9 cellular contexts compared by ENCODE assay signal in genomic region chr19:54674021-54674617, GRCh38. TPM values are rescaled to one million over a fixed set of nuclear protein-coding genes. Genes with fewer than 3 reads are reported as not detected.
DNase-seq lines count a peak whose midpoint lies in the region; ATAC-seq and TF ChIP-seq lines count a peak whose summit lies in the region.
"Had no signal": no experiment of that assay in that cellular context is flagged by ENCODE, and none has a peak within 500 bp of the region (broad histone marks: within the 10 kb centered on the region; RNA-seq: fewer than 3 reads in every experiment).

No MANE protein-coding gene starts in this region.

- WGBS in prostate gland = 42% methylated on average over 2 of the region's 2 CpGs

- no peaks in the 10 kb centered on the region for H3K9me3 Mint-ChIP-seq in stimulated activated effector memory CD8-positive, alpha-beta T cell treated with anti-CD3 and anti-CD28 coated beads, Interleukin-12 subunit alpha, Interleukin-12 subunit beta, amount 100 ng/mL, for 72 hours
- H3K9me3 Mint-ChIP-seq: stimulated activated naive CD8-positive, alpha-beta T cell treated with anti-CD3 and anti-CD28 coated beads, Interleukin-15, Interleukin-2, amounts not matched to agents 100 ng/mL and 50 ng/mL, for 24 hours had no signal

- H3K4me1 ChIP-seq in prostate gland (replicated peaks) = no peaks in the 10 kb centered on the region

- intact Hi-C loops in prostate gland (cut with DNase I) = loop anchor here (10.0 kb wide), 1 partner anchor 189 kb away; no protein-coding TSS in a partner anchor

- H3K4me3 ChIP-seq in cardiac fibroblast (replicated peaks in 1 of 2; ENCODE audit: low read depth in 2 of 2, low read length in 2 of 2) = no peak overlapping the region
- H3K4me3 ChIP-seq in prostate gland = no peak overlapping the region

- TF ChIP-seq CTCF in GM12874 (IDR thresholded peaks at IDR 0.05; ENCODE audit: insufficient read depth, low read depth, low read length) = peak; percentile 66
- TF ChIP-seq CTCF in cardiac fibroblast (IDR thresholded peaks at IDR 0.05; ENCODE audit: low read depth, low read length) = peak; percentile 65
- peak in 3 of 4 experiments; percentile 15 to 53 (median 46) for TF ChIP-seq CTCF in prostate gland (IDR thresholded peaks at IDR 0.05)

- H3K27ac Mint-ChIP-seq in stimulated activated effector memory CD8-positive, alpha-beta T cell treated with anti-CD3 and anti-CD28 coated beads, Interleukin-12 subunit alpha, Interleukin-12 subunit beta, amount 100 ng/mL, for 72 hours = no peak overlapping the region
- H3K27ac Mint-ChIP-seq: stimulated activated naive CD8-positive, alpha-beta T cell treated with anti-CD3 and anti-CD28 coated beads, Interleukin-15, Interleukin-2, amounts not matched to agents 100 ng/mL and 50 ng/mL, for 24 hours had no signal

- peaks cover 5% of the 10 kb centered on the region for H3K27me3 ChIP-seq in prostate gland (replicated peaks; ENCODE audit: insufficient read depth)

- H3K27ac ChIP-seq in prostate gland = no peak overlapping the region

- no peaks in the 10 kb centered on the region for H3K36me3 ChIP-seq in prostate gland

- no peak for TF ChIP-seq POLR2A in prostate gland (IDR thresholded peaks at IDR 0.05)

- DNase-seq in A172 (ENCODE audit: low spot score) = peak; percentile 58
- peak; percentile 30 for DNase-seq in NCI-H460 (ENCODE audit: extremely low read depth, low read depth)
- DNase-seq in cardiac fibroblast (ENCODE audit: low read depth in 2 of 2) = peak; percentile 42 to 59
- no peak for DNase-seq in prostate gland (ENCODE audit: low spot score)
- DNase-seq in stimulated activated effector memory CD8-positive, alpha-beta T cell treated with anti-CD3 and anti-CD28 coated beads, Interleukin-12 subunit alpha, Interleukin-12 subunit beta, amount 100 ng/mL, for 72 hours (ENCODE audit: low spot score in 2 of 2) = no peak
- DNase-seq in D341Med (ENCODE audit: low spot score) = no peak

- H3K4me1 Mint-ChIP-seq in stimulated activated effector memory CD8-positive, alpha-beta T cell treated with anti-CD3 and anti-CD28 coated beads, Interleukin-12 subunit alpha, Interleukin-12 subunit beta, amount 100 ng/mL, for 72 hours = no peaks in the 10 kb centered on the region

- H3K9me3 ChIP-seq in prostate gland = no peaks in the 10 kb centered on the region

- H3K4me3 Mint-ChIP-seq in stimulated activated effector memory CD8-positive, alpha-beta T cell treated with anti-CD3 and anti-CD28 coated beads, Interleukin-12 subunit alpha, Interleukin-12 subunit beta, amount 100 ng/mL, for 72 hours = no peak overlapping the region
- H3K4me3 Mint-ChIP-seq: stimulated activated naive CD8-positive, alpha-beta T cell treated with anti-CD3 and anti-CD28 coated beads, Interleukin-15, Interleukin-2, amounts not matched to agents 100 ng/mL and 50 ng/mL, for 24 hours had no signal

- no peaks in the 10 kb centered on the region for H3K36me3 Mint-ChIP-seq in stimulated activated effector memory CD8-positive, alpha-beta T cell treated with anti-CD3 and anti-CD28 coated beads, Interleukin-12 subunit alpha, Interleukin-12 subunit beta, amount 100 ng/mL, for 72 hours

- no peak for ATAC-seq in stimulated activated effector memory CD8-positive, alpha-beta T cell treated with anti-CD3 and anti-CD28 coated beads, Interleukin-12 subunit alpha, Interleukin-12 subunit beta, amount 100 ng/mL, for 72 hours
- no peak for ATAC-seq in GM21423 (IDR thresholded peaks at IDR 0.05; ENCODE audit: unreplicated experiment)

RNA-seq across cellular contexts. Expression of gene LILRB4, which starts 11.3 kb away (rescaled TPM):
- total RNA-seq in A172 (2014; rRNA removed; shearing (Covaris generic)) = not detected in 2 replicates
- not detected in 2 replicates for total RNA-seq in NCI-H460 (2014; rRNA removed; shearing (Covaris generic))
- polyA plus RNA-seq in NCI-H460 (2014; cell fraction: nucleus; rRNA removed) = not detected in 2 replicates
- 1 to 10 TPM; 1.6 to 5.7 TPM for total RNA-seq in prostate gland

RNA-seq across cellular contexts. Expression of gene LILRB1, which starts 43.8 kb away (rescaled TPM):
- total RNA-seq in A172 (2014; rRNA removed; shearing (Covaris generic)) = not detected in 2 replicates
- total RNA-seq in NCI-H460 (2014; rRNA removed; shearing (Covaris generic)) = not detected in 2 replicates
- not detected in 2 replicates for polyA plus RNA-seq in NCI-H460 (2014; cell fraction: nucleus; rRNA removed)
- total RNA-seq in prostate gland = 1 to 10 TPM in 1 of 2 donors, under 1 TPM in 1; 0.68 to 1.2 TPM

RNA-seq across cellular contexts. Expression of gene KIR3DL3, which starts 50.1 kb away (rescaled TPM):
- total RNA-seq in A172 (2014; rRNA removed; shearing (Covaris generic)) = not detected in 2 replicates
- not detected in 2 replicates for total RNA-seq in NCI-H460 (2014; rRNA removed; shearing (Covaris generic))
- not detected in 2 replicates for polyA plus RNA-seq in NCI-H460 (2014; cell fraction: nucleus; rRNA removed)
- total RNA-seq in prostate gland = not detected

Comparison
In these comparisons a context has a peak if more than half of its experiments do, and no peak if none do; other contexts are left out.
1. DNase-seq: peak in A172 (single experiment), NCI-H460 (single experiment) and cardiac fibroblast (2 of 2); none in prostate gland (single experiment), stimulated activated effector memory CD8-positive, alpha-beta T cell treated with anti-CD3 and anti-CD28 coated beads, Interleukin-12 subunit alpha, Interleukin-12 subunit beta, amount 100 ng/mL, for 72 hours (0 of 2) and D341Med (single experiment).
2. Peak in every context shown above with its lines, with median percentiles within 50 percentile points of each other: CTCF ChIP-seq.